Comparison of ENCODE assay signal across 20 cellular contexts in the genomic region with DNA sequence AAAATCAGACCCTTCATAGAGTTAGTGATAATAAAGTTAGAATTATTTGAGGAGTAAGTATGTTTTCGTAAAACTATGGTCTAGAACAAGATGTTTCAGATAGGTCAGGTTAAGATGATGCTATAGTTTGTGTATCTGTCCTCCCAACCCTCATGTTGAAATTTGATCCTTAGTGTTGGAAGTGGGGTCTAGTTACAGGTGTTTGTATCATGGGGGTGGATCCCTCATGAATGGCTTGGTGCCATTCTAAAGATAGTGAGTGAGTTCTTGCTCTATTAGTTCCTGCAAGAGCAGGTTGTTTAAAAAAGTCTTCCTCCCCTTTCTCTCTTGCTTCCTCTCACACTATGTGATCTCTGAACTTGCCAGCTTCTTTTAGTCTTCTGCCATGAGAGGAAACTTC.
"Had no signal": no experiment of that assay in that cellular context is flagged by ENCODE, and none has a peak within 500 bp of the region (broad histone marks: within the 10 kb centered on the region; RNA-seq: fewer than 3 reads in every experiment).

No MANE protein-coding gene starts in this region.

- ATAC-seq: foreskin keratinocyte; left colon; naive thymus-derived CD4-positive, alpha-beta T cell; sciatic nerve; stimulated activated naive B cell treated with anti-CD40 and anti-IgM and Interleukin-4, amounts not matched to agents 10 μg/mL and 1 μg/mL and 100 μg/mL, for 72 hours; stimulated activated naive CD8-positive, alpha-beta T cell treated with anti-CD3 and anti-CD28 coated beads, Interleukin-15, amount 100 ng/mL, for 72 hours; upper lobe of right lung had no signal

- H3K36me3 ChIP-seq: neutrophil, spleen, tibial nerve, upper lobe of right lung had no signal

- H3K36me3 Mint-ChIP-seq: naive thymus-derived CD4-positive, alpha-beta T cell; stimulated activated naive B cell treated with anti-CD40 and anti-IgM and Interleukin-4, amounts not matched to agents 10 μg/mL and 1 μg/mL and 100 μg/mL, for 72 hours had no signal

- H3K4me3 ChIP-seq: coronary artery, hepatocyte, spleen, testis, tibial nerve, upper lobe of right lung had no signal

- H3K27ac ChIP-seq: coronary artery, foreskin keratinocyte, hepatocyte, neutrophil, spleen, testis, tibial nerve, upper lobe of right lung had no signal

- H2AFZ ChIP-seq: hepatocyte had no signal

- H3K79me2 ChIP-seq: hepatocyte had no signal

- H3K4me2 ChIP-seq: hepatocyte had no signal

- H3K27ac Mint-ChIP-seq: endodermal cell; naive thymus-derived CD4-positive, alpha-beta T cell; stimulated activated naive B cell treated with anti-CD40 and anti-IgM and Interleukin-4, amounts not matched to agents 10 μg/mL and 1 μg/mL and 100 μg/mL, for 72 hours; stimulated activated naive CD8-positive, alpha-beta T cell treated with anti-CD3 and anti-CD28 coated beads, Interleukin-15, amount 100 ng/mL, for 72 hours had no signal

- H3K4me1 Mint-ChIP-seq: stimulated activated naive B cell treated with anti-CD40 and anti-IgM and Interleukin-4, amounts not matched to agents 10 μg/mL and 1 μg/mL and 100 μg/mL, for 72 hours; stimulated activated naive CD8-positive, alpha-beta T cell treated with anti-CD3 and anti-CD28 coated beads, Interleukin-15, amount 100 ng/mL, for 72 hours had no signal

- H3K9me3 ChIP-seq: neutrophil, testis, tibial nerve, upper lobe of right lung had no signal

- DNase-seq: effector CD4-positive, alpha-beta T cell; endodermal cell; foreskin keratinocyte; head of caudate nucleus; left colon; mesendoderm; naive thymus-derived CD4-positive, alpha-beta T cell; spleen; stimulated activated CD4-positive, alpha-beta T cell treated with anti-CD3 and anti-CD28 coated beads, Interleukin-15, amount 100 ng/mL, for 24 hours; stimulated activated CD4-positive, alpha-beta T cell treated with anti-CD3 and anti-CD28 coated beads, Interleukin-1b, Interleukin-23, amount 100 ng/mL, for 48 hours; stimulated activated CD4-positive, alpha-beta T cell treated with anti-CD3 and anti-CD28 coated beads, Interleukin-4, amount 100 ng/mL, for 4 hours; stimulated activated naive B cell treated with anti-CD40 and anti-IgM and Interleukin-4, amounts not matched to agents 10 μg/mL and 1 μg/mL and 100 μg/mL, for 72 hours; stimulated activated naive CD8-positive, alpha-beta T cell treated with anti-CD3 and anti-CD28 coated beads, Interleukin-15, amount 100 ng/mL, for 72 hours; testis; upper lobe of right lung had no signal

- H3K27me3 Mint-ChIP-seq: naive thymus-derived CD4-positive, alpha-beta T cell; stimulated activated naive B cell treated with anti-CD40 and anti-IgM and Interleukin-4, amounts not matched to agents 10 μg/mL and 1 μg/mL and 100 μg/mL, for 72 hours; stimulated activated naive CD8-positive, alpha-beta T cell treated with anti-CD3 and anti-CD28 coated beads, Interleukin-15, amount 100 ng/mL, for 72 hours had no signal

- H3K4me3 Mint-ChIP-seq: endodermal cell; naive thymus-derived CD4-positive, alpha-beta T cell; stimulated activated naive B cell treated with anti-CD40 and anti-IgM and Interleukin-4, amounts not matched to agents 10 μg/mL and 1 μg/mL and 100 μg/mL, for 72 hours; stimulated activated naive CD8-positive, alpha-beta T cell treated with anti-CD3 and anti-CD28 coated beads, Interleukin-15, amount 100 ng/mL, for 72 hours had no signal

- H3K27me3 ChIP-seq: foreskin keratinocyte, hepatocyte, neutrophil, spleen, testis, tibial nerve, upper lobe of right lung had no signal

- H3K4me1 ChIP-seq: foreskin keratinocyte, spleen, testis had no signal
